ENCODE assay signal across 15 cellular contexts in the genomic region with DNA sequence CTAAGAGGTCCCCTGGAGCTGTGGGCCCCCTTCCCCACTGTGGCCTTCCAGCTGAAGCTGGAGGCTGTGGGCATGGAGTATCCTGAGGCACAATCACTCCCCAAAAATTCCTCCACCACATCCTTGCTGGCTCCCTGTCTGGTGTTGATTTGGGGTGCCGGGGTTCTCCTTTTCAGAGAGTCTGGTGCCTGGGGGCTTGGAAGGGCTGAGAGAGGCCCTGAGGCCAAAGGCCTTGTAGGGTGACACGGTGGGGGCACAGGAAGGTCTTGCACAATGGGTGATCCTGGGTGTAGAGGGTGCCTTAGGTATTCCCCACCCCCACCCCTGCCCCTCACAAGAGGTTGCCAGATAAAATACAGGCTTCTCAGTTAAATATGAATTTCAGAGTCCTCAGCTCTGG. TPM values are rescaled to one million over a fixed set of nuclear protein-coding genes. Genes with fewer than 3 reads are reported as not detected.
DNase-seq lines count a peak whose midpoint lies in the region; FAIRE-seq and TF ChIP-seq lines count a peak whose summit lies in the region.
"Had no signal": no experiment of that assay in that cellular context is flagged by ENCODE, and none has a peak within 500 bp of the region (broad histone marks: within the 10 kb centered on the region; RNA-seq: fewer than 3 reads in every experiment).

No MANE protein-coding gene starts in this region.

- no peak overlapping the region for H3K56ac ChIP-seq in H9 (ENCODE audit: insufficient read length, low read depth, low read length)
- H3K56ac ChIP-seq in H1 (replicated peaks; ENCODE audit: insufficient read length, low read depth, low read length) = no peak overlapping the region

- WGBS in H9 (ENCODE audit: extremely low coverage, insufficient read length, low lambda C conversion rate) = no CpG with 5 or more reads among the region's 2 CpGs
- WGBS in H1 (ENCODE audit: extremely low coverage in 1 of 2, insufficient coverage in 1 of 2, insufficient read length in 1 of 2, insufficient replicate concordance in 2 of 2, low coverage in 1 of 2, low lambda C conversion rate in 2 of 2, missing lambda C conversion rate in 1 of 2), 2 experiments = 82% methylated on average over 2 of the region's 2 CpGs; no CpG with 5 or more reads in 1 of the 2 experiments
- 89 to 92% methylated on average over 2 of the region's 2 CpGs for WGBS in sigmoid colon, 2 donors

- peak; percentile 7 for DNase-seq in H9
- DNase-seq in RWPE1 (ENCODE audit: low spot score) = no peak
- DNase-seq in H1 (ENCODE audit: low read depth in 1 of 2, low spot score in 2 of 2) = no peak
- peak; percentile 41 for DNase-seq in sigmoid colon
- no peak for DNase-seq in NCI-H69 (lab: John Stamatoyannopoulos, UW)
- no peak for DNase-seq in SW480 (ENCODE audit: low spot score)
- no peak for DNase-seq in effector CD4-positive, alpha-beta T cell
- DNase-seq: Caco-2; CD4-positive, CD25-positive, alpha-beta regulatory T cell; GOT3; IMR-90; Karpas-422; MM.1S; NCI-H187 treated with DMSO at 0.1 percent for 48 hours; NK-92 treated with Interleukin-12 subunit alpha and Interleukin-12 subunit beta, amount 100 ng/mL, for 24 hours had no signal

- FAIRE-seq in H1 (lab: Jason Lieb, UNC) = no peak

- intact Hi-C loops in sigmoid colon (cut with DNase I) = no loop called here

- H2AFZ ChIP-seq in H9 (ENCODE audit: low read length) (no peak overlapping the region), H1 (ENCODE audit: low read length) (no peak overlapping the region)

- H4K20me1 ChIP-seq in H9 (ENCODE audit: control insufficient read depth, insufficient read depth, insufficient read length) (no peaks in the 10 kb centered on the region), H1 (replicated peaks in 1 of 2; ENCODE audit: control insufficient read depth in 1 of 2, insufficient read depth in 2 of 2, low read length in 2 of 2) (peaks cover 0 to 3% of the 10 kb centered on the region in 2 experiments)

- H3K9ac ChIP-seq in H9 (ENCODE audit: extremely low read depth, insufficient read length, low read length) (no peak overlapping the region), H1 (replicated peaks in 1 of 4; ENCODE audit: extremely low read depth in 1 of 4, low read depth in 3 of 4, low read length in 3 of 4) (no peak overlapping the region)

- no peak overlapping the region for H3T11ph ChIP-seq in H9 (ENCODE audit: low read length)

- no peaks in the 10 kb centered on the region for H3K27me3 Mint-ChIP-seq in H9 (ENCODE audit: low read depth)
- H3K27me3 Mint-ChIP-seq: CD4-positive, CD25-positive, alpha-beta regulatory T cell had no signal

- H3K14ac ChIP-seq in H9 (ENCODE audit: insufficient read depth, low read length) (no peak overlapping the region), H1 (ENCODE audit: insufficient read length) (no peak overlapping the region)

- H3K4ac ChIP-seq in H9 (ENCODE audit: low read depth, low read length) (no peak overlapping the region), H1 (replicated peaks; ENCODE audit: insufficient read length, low read depth, low read length) (no peak overlapping the region)

- TF ChIP-seq CTCF in H9 (conservative IDR thresholded peaks at IDR 0.05) (no peak), RWPE1 (conservative IDR thresholded peaks at IDR 0.05; ENCODE audit: low read depth) (no peak), H1 (IDR thresholded peaks at IDR 0.05; ENCODE audit: control extremely low read depth in 1 of 3, insufficient read depth in 1 of 3, low read depth in 1 of 3, low read length in 3 of 3) (no peak), sigmoid colon (IDR thresholded peaks at IDR 0.05) (no peak)

- no peaks in the 10 kb centered on the region for H3K27me3 ChIP-seq in H9 (ENCODE audit: insufficient read depth, low read length)
- no peaks in the 10 kb centered on the region for H3K27me3 ChIP-seq in H1 (replicated peaks in 1 of 4; ENCODE audit: control insufficient read depth in 3 of 4, extremely low read depth in 1 of 4, insufficient read depth in 3 of 4, low read length in 3 of 4)
- H3K27me3 ChIP-seq in sigmoid colon = no peaks in the 10 kb centered on the region

- no peak overlapping the region for H2AK5ac ChIP-seq in H9 (ENCODE audit: insufficient read length, low read length)
- no peak overlapping the region for H2AK5ac ChIP-seq in H1 (ENCODE audit: low read depth, low read length)

- no peaks in the 10 kb centered on the region; a peak in 1 of 7 replicates for H3K36me3 Mint-ChIP-seq in H9 (ENCODE audit: insufficient read depth in 1 of 3, low read depth in 3 of 3)
- H3K36me3 Mint-ChIP-seq: CD4-positive, CD25-positive, alpha-beta regulatory T cell had no signal

- H4K5ac ChIP-seq in H9 (ENCODE audit: insufficient read length, low read depth, low read length) (no peak overlapping the region), H1 (ENCODE audit: insufficient read length, low read depth, low read length) (no peak overlapping the region)

- H3K23me2 ChIP-seq in H9 (ENCODE audit: insufficient read length, low read depth, low read length, poor library complexity, severe bottlenecking) (no peaks in the 10 kb centered on the region), H1 (ENCODE audit: low read depth, low read length) (peaks cover 7% of the 10 kb centered on the region; the same call in 1 of the 2 replicates)

- H4K8ac ChIP-seq in H9 (replicated peaks; ENCODE audit: insufficient read length, low read depth, low read length) = no peak overlapping the region
- no peak overlapping the region; the same call in 1 of the 2 replicates for H4K8ac ChIP-seq in H1 (ENCODE audit: extremely low read depth, insufficient read depth, low read length)

- H3K79me1 ChIP-seq in H9 (ENCODE audit: insufficient read depth, low read depth, low read length, poor library complexity, severe bottlenecking) = no peaks in the 10 kb centered on the region
- no peaks in the 10 kb centered on the region for H3K79me1 ChIP-seq in H1 (ENCODE audit: low read depth, low read length)

- no peak for TF ChIP-seq RAD21 in H1 (IDR thresholded peaks at IDR 0.05 in 1 of 2, conservative IDR thresholded peaks at IDR 0.05 in 1 of 2; ENCODE audit: low read depth in 2 of 2, low read length in 2 of 2)

- no peak overlapping the region for H2BK20ac ChIP-seq in H9 (ENCODE audit: low read depth, low read length, poor library complexity, severe bottlenecking)
- no peak overlapping the region for H2BK20ac ChIP-seq in H1 (ENCODE audit: low read length)

- POLR2A ChIA-PET in RWPE1 (lab: Yijun Ruan, JAX; ENCODE audit: low non-redundant PET) = no interaction called here
- POLR2A ChIA-PET in H1 (lab: Charles Lee; ENCODE audit: partially characterized antibody) = interaction anchor here (1.1 kb wide), 2 partner anchors 10 to 61 kb away, joined by 3 read pairs; no protein-coding TSS in a partner anchor

- no peaks in the 10 kb centered on the region for H3K36me3 ChIP-seq in H1 (ENCODE audit: control insufficient read depth in 2 of 4, insufficient read depth in 4 of 4, low read length in 3 of 4)
- no peaks in the 10 kb centered on the region for H3K36me3 ChIP-seq in sigmoid colon

- no peak overlapping the region for H3K18ac ChIP-seq in H9 (ENCODE audit: insufficient read length, low read depth, low read length)
- H3K18ac ChIP-seq in H1 (ENCODE audit: extremely low read depth, low read length) = no peak overlapping the region

- TF ChIP-seq POLR2A in H1 (IDR thresholded peaks at IDR 0.05; ENCODE audit: control extremely low read depth in 1 of 2, low read depth in 2 of 2, low read length in 2 of 2) = no peak
- no peak for TF ChIP-seq POLR2A in sigmoid colon (IDR thresholded peaks at IDR 0.05)

- CTCF ChIA-PET in RWPE1 (lab: Yijun Ruan, JAX) (no interaction called here), H1 (lab: Charles Lee; ENCODE audit: partially characterized antibody) (interaction anchor here (0.8 to 5.1 kb wide), 6 partner anchors 12 to 69 kb away, joined by 3 to 31 read pairs (median 6); no protein-coding TSS in a partner anchor)

- no peak overlapping the region for H3K27ac ChIP-seq in H9 (ENCODE audit: insufficient read length, low read depth, low read length)
- peak overlapping the region; percentile 94 for H3K27ac ChIP-seq in RWPE1
- H3K27ac ChIP-seq in H1 (ENCODE audit: low read depth, low read length) = no peak overlapping the region
- no peak overlapping the region for H3K27ac ChIP-seq in sigmoid colon

- TF ChIP-seq EP300 in H1 (IDR thresholded peaks at IDR 0.05; ENCODE audit: borderline replicate concordance in 1 of 2, low read depth in 2 of 2, low read length in 2 of 2) (no peak), sigmoid colon (IDR thresholded peaks at IDR 0.05) (no peak)

- H3K9me3 ChIP-seq in H9 (ENCODE audit: control insufficient read depth, low read depth, low read length) (no peaks in the 10 kb centered on the region), H1 (ENCODE audit: insufficient read depth in 2 of 2, low read depth in 1 of 2, low read length in 1 of 2) (no peaks in the 10 kb centered on the region), sigmoid colon (no peaks in the 10 kb centered on the region)
- H3K9me3 ChIP-seq: Caco-2 had no signal

- no peaks in the 10 kb centered on the region for H3K79me2 ChIP-seq in H9 (ENCODE audit: insufficient read depth, low read length)
- H3K79me2 ChIP-seq in H1 (ENCODE audit: control insufficient read depth in 1 of 2, insufficient read depth in 2 of 2, low read length in 2 of 2) = no peaks in the 10 kb centered on the region

- H2BK15ac ChIP-seq in H9 (ENCODE audit: low read depth, low read length) (no peak overlapping the region), H1 (ENCODE audit: low read length) (0 out of 2 replicates have a peak overlapping the region, but pooled peaks have one; percentile 8)

- H3K4me3 Mint-ChIP-seq in H9 = no peak overlapping the region
- H3K4me3 Mint-ChIP-seq: CD4-positive, CD25-positive, alpha-beta regulatory T cell had no signal

- no peak overlapping the region; a peak in 1 of 7 replicates for H3K27ac Mint-ChIP-seq in H9
- H3K27ac Mint-ChIP-seq: CD4-positive, CD25-positive, alpha-beta regulatory T cell had no signal

- H2BK120ac ChIP-seq in H9 (ENCODE audit: low read depth, low read length, poor library complexity, severe bottlenecking) (no peak overlapping the region), H1 (replicated peaks; ENCODE audit: low read depth, low read length) (no peak overlapping the region)

- H4K91ac ChIP-seq in H9 (ENCODE audit: insufficient read length, low read depth, low read length) (no peak overlapping the region), H1 (replicated peaks; ENCODE audit: insufficient read length, low read length) (no peak overlapping the region)

- H3K4me1 Mint-ChIP-seq in H9 = peaks cover 13 to 39% of the 10 kb centered on the region in 2 experiments

- H3K4me3 ChIP-seq in H1 (ENCODE audit: extremely low read depth in 1 of 4, insufficient read depth in 2 of 4, low read depth in 3 of 4, low read length in 4 of 4) (no peak overlapping the region), sigmoid colon (no peak overlapping the region)

- H2BK12ac ChIP-seq in H9 (ENCODE audit: insufficient read length, low read depth, low read length) (no peak overlapping the region), H1 (ENCODE audit: low read depth, low read length) (no peak overlapping the region)

- H3K4me2 ChIP-seq in H9 (ENCODE audit: insufficient read depth, insufficient read length, low read length) (no peak overlapping the region), H1 (ENCODE audit: insufficient read depth in 1 of 2, low read depth in 2 of 2, low read length in 2 of 2) (no peak overlapping the region)

- no peaks in the 10 kb centered on the region for H3K9me3 Mint-ChIP-seq in H9

- no peaks in the 10 kb centered on the region for H3K4me1 ChIP-seq in H9 (ENCODE audit: insufficient read depth, low read length)
- H3K4me1 ChIP-seq in H1 (replicated peaks in 1 of 4; ENCODE audit: control insufficient read depth in 3 of 4, insufficient read depth in 4 of 4, low read length in 3 of 4) = peaks cover 0 to 19% (median under 1%) of the 10 kb centered on the region in 4 experiments; a peak in 3 of 7 replicates
- no peaks in the 10 kb centered on the region for H3K4me1 ChIP-seq in sigmoid colon
- H3K4me1 ChIP-seq: Caco-2 had no signal

- H2BK5ac ChIP-seq in H9 (ENCODE audit: insufficient read length, low read length) (no peak overlapping the region), H1 (ENCODE audit: low read depth, low read length) (no peak overlapping the region)

- no peak overlapping the region for H3K23ac ChIP-seq in H9 (ENCODE audit: insufficient read length, low read depth, low read length)
- no peak overlapping the region for H3K23ac ChIP-seq in H1 (ENCODE audit: insufficient read length)

RNA-seq across cellular contexts. Expression of gene VEGFA, which starts 33.2 kb away (rescaled TPM):
- total RNA-seq in H9 (2021) (46.1 and 47.9 TPM in 2 replicates), sigmoid colon (10 to 100 TPM; 20.9 to 60.9 (median 28.5) TPM)
- 40.7 and 42.2 TPM in 2 replicates for total RNA-seq in H1 (2021; fragmentation: NEBNext Ultra II Directional; extraction: Animal tissue kit (Norgen Biotek cat#: 25700))
- polyA plus RNA-seq in H1 (2011; rRNA removed) (58.5 and 78.3 TPM in 2 replicates), sigmoid colon (100 to 1,000 TPM in 1 of 3 donors, 10 to 100 TPM in 2; 11.1 to 111 (median 34.8) TPM)
- polyA plus RNA-seq in H1 (2011; cell fraction: cytosol; rRNA removed) = 91.7 TPM
- 197 TPM for polyA plus RNA-seq in H1 (2011; cell fraction: nucleus; rRNA removed)
- polyA plus RNA-seq in H1 (2012, experiment 1 of 2) = 39.9 to 45.4 TPM (median 43.0 TPM) in 4 replicates
- polyA plus RNA-seq in H1 (2012, experiment 2 of 2) = 28.1 TPM
- 33.6 TPM for polyA plus RNA-seq in H1 (2013, experiment 1 of 2)
- 37.0 TPM for polyA plus RNA-seq in H1 (2013, experiment 2 of 2)
- 167 and 198 TPM in 2 replicates for polyA minus RNA-seq in H1 (2011; rRNA and poly(A)+ RNA removed)
- 42.9 TPM for polyA minus RNA-seq in H1 (2011; cell fraction: cytosol; rRNA and poly(A)+ RNA removed)
- 91.6 TPM for polyA minus RNA-seq in H1 (2011; cell fraction: nucleus; rRNA and poly(A)+ RNA removed)

RNA-seq across cellular contexts. Expression of gene MRPS18A, which starts 49.3 kb away (rescaled TPM):
- total RNA-seq in H9 (2021) = 65.1 and 67.3 TPM in 2 replicates
- 48.3 and 52.1 TPM in 2 replicates for total RNA-seq in H1 (2021; fragmentation: NEBNext Ultra II Directional; extraction: Animal tissue kit (Norgen Biotek cat#: 25700))
- polyA plus RNA-seq in H1 (2011; rRNA removed) = 121 and 129 TPM in 2 replicates
- polyA plus RNA-seq in H1 (2011; cell fraction: cytosol; rRNA removed) = 115 TPM
- 95.2 TPM for polyA plus RNA-seq in H1 (2011; cell fraction: nucleus; rRNA removed)
- polyA plus RNA-seq in H1 (2012, experiment 1 of 2) = 70.4 to 84.7 TPM (median 74.9 TPM) in 4 replicates
- polyA plus RNA-seq in H1 (2012, experiment 2 of 2) = 103 TPM
- 61.3 TPM for polyA plus RNA-seq in H1 (2013, experiment 1 of 2)
- 58.7 TPM for polyA plus RNA-seq in H1 (2013, experiment 2 of 2)
- 95.6 and 97.8 TPM in 2 replicates for polyA minus RNA-seq in H1 (2011; rRNA and poly(A)+ RNA removed)
- 36.3 TPM for polyA minus RNA-seq in H1 (2011; cell fraction: cytosol; rRNA and poly(A)+ RNA removed)
- 63.1 TPM for polyA minus RNA-seq in H1 (2011; cell fraction: nucleus; rRNA and poly(A)+ RNA removed)
- total RNA-seq in sigmoid colon = 10 to 100 TPM; 28.8 to 43.9 (median 34.1) TPM
- 10 to 100 TPM; 72.1 to 93.2 (median 90.2) TPM for polyA plus RNA-seq in sigmoid colon

Comparison
In these comparisons a context has a peak if more than half of its experiments do, and no peak if none do; other contexts are left out.
1. DNase-seq: peak in H9 (single experiment) and sigmoid colon (single experiment); none in RWPE1 (single experiment), H1 (0 of 2), NCI-H69 (single experiment), SW480 (single experiment) and effector CD4-positive, alpha-beta T cell (single experiment).